8 cellular contexts compared by ENCODE assay signal in the genomic region with DNA sequence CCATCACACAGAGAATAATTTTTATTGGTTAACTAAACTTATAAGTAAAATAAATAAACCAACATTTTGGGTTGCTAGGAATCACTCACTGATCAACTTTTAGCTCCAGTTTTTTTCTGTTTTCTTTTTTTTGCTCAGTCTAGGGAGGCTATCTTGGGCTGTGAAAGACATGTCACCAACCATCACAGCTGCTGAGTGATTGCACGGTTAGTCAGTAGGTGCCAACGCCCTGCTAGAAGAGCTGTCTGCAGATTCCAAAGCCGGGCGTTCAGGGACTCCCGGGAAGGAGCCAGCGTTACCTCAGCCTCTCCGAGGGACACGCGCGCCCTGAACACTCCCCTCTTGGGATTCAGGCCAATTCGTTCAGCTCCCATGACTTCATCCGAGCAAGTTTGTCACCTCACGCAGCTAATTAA. TPM values are rescaled to one million over a fixed set of nuclear protein-coding genes. Genes with fewer than 3 reads are reported as not detected.
DNase-seq lines count a peak whose midpoint lies in the region; ATAC-seq and TF ChIP-seq lines count a peak whose summit lies in the region.

No MANE protein-coding gene starts in this region.

- H3K9ac ChIP-seq in SK-N-SH (peak overlapping the region; percentile 92), duodenal mucosa (ENCODE audit: low read depth in 1 of 2, low read length in 2 of 2) (peak overlapping the region; percentile 95 to 99), mesendoderm (ENCODE audit: low read length) (peak overlapping the region; percentile 98)

- H2BK5ac ChIP-seq in mesendoderm (ENCODE audit: low read length) = peak overlapping the region; percentile 62

- H3K4me1 ChIP-seq in DOHH2 (ENCODE audit: control insufficient read depth, low read length) = peaks cover 26% of the 10 kb centered on the region
- H3K4me1 ChIP-seq in SK-N-SH (ENCODE audit: control insufficient read depth in 1 of 2, insufficient read depth in 2 of 2, low read depth in 1 of 2, low read length in 1 of 2) = peaks cover 12 to 14% of the 10 kb centered on the region in 2 experiments; a peak in 3 of 4 replicates
- peaks cover 28 to 32% of the 10 kb centered on the region in 2 donors for H3K4me1 ChIP-seq in duodenal mucosa (ENCODE audit: control insufficient read depth in 1 of 2, insufficient read depth in 2 of 2, low read length in 2 of 2)
- H3K4me1 ChIP-seq in mesendoderm (ENCODE audit: control insufficient read depth, low read depth, low read length) = peaks cover 3% of the 10 kb centered on the region
- peaks cover 46% of the 10 kb centered on the region for H3K4me1 ChIP-seq in upper lobe of right lung

- ATAC-seq in GM19452 (IDR thresholded peaks at IDR 0.05; ENCODE audit: unreplicated experiment) (peak; percentile 24), HG03442 (IDR thresholded peaks at IDR 0.05; ENCODE audit: unreplicated experiment) (peak; percentile 17), upper lobe of right lung (peak; percentile 86)

- WGBS in SK-N-SH (ENCODE audit: low lambda C conversion rate) = under 1% methylated on average over 13 of the region's 13 CpGs
- no CpG with 5 or more reads among the region's 13 CpGs for WGBS in mesendoderm (ENCODE audit: extremely low coverage, insufficient coverage, low lambda C conversion rate)

- no peak overlapping the region for H3K18ac ChIP-seq in mesendoderm (ENCODE audit: low read length)

- no peaks in the 10 kb centered on the region for H3K27me3 ChIP-seq in DOHH2 (ENCODE audit: control insufficient read depth, low read length)
- no peaks in the 10 kb centered on the region for H3K27me3 ChIP-seq in SK-N-SH (ENCODE audit: insufficient read depth)
- no peaks in the 10 kb centered on the region for H3K27me3 ChIP-seq in duodenal mucosa (ENCODE audit: control insufficient read depth in 1 of 2, insufficient read depth in 2 of 2, low read length in 2 of 2)
- no peaks in the 10 kb centered on the region for H3K27me3 ChIP-seq in mesendoderm (ENCODE audit: insufficient read depth, low read length, poor library complexity)
- H3K27me3 ChIP-seq in upper lobe of right lung = no peaks in the 10 kb centered on the region

- intact Hi-C loops in upper lobe of right lung (cut with DNase I) = no loop called here

- H3K9me2 ChIP-seq in DOHH2 (replicated peaks; ENCODE audit: control insufficient read depth, low read length) = no peaks in the 10 kb centered on the region
- no peaks in the 10 kb centered on the region for H3K9me2 ChIP-seq in SK-N-SH

- TF ChIP-seq EP300 in SK-N-SH (IDR thresholded peaks at IDR 0.05; ENCODE audit: borderline replicate concordance in 1 of 2, low read depth in 1 of 2, low read length in 1 of 2) = no peak

- H2BK15ac ChIP-seq in mesendoderm (replicated peaks; ENCODE audit: low read depth) = no peak overlapping the region

- H3K79me2 ChIP-seq in DOHH2 (ENCODE audit: control insufficient read depth, low read length) = peaks cover 70% of the 10 kb centered on the region
- H3K79me2 ChIP-seq in SK-N-SH (ENCODE audit: insufficient read depth) = peaks cover 69% of the 10 kb centered on the region
- peaks cover 42% of the 10 kb centered on the region for H3K79me2 ChIP-seq in mesendoderm (ENCODE audit: control insufficient read depth, insufficient read depth, low read length)

- POLR2A ChIA-PET in SK-N-SH (lab: Yijun Ruan, JAX) = interaction anchor here (0.7 to 2.3 kb wide), 3 partner anchors 27 to 165 kb away, joined by 3 to 32 read pairs (median 3); a partner anchor contains a TSS

- H3K4me3 ChIP-seq in DOHH2 (ENCODE audit: low read length) = peak overlapping the region; percentile 100
- H3K4me3 ChIP-seq in SK-N-SH (ENCODE audit: low read depth in 2 of 2, low read length in 1 of 2) = peak overlapping the region; percentile 83 to 94
- peak overlapping the region; percentile 99 to 100 for H3K4me3 ChIP-seq in duodenal mucosa (ENCODE audit: low read depth in 1 of 2, low read length in 2 of 2)
- H3K4me3 ChIP-seq in mesendoderm (ENCODE audit: low read length) = peak overlapping the region; percentile 97
- peak overlapping the region; percentile 94 for H3K4me3 ChIP-seq in upper lobe of right lung

- peak overlapping the region; percentile 84 for H3K27ac ChIP-seq in DOHH2 (ENCODE audit: low read depth, low read length)
- H3K27ac ChIP-seq in SK-N-SH (ENCODE audit: low read depth in 2 of 2, low read length in 1 of 2) = peak overlapping the region; percentile 94 to 99
- H3K27ac ChIP-seq in duodenal mucosa (ENCODE audit: low read depth, low read length) = peak overlapping the region; percentile 94
- H3K27ac ChIP-seq in mesendoderm (ENCODE audit: low read depth, low read length) = peak overlapping the region; percentile 7
- peak overlapping the region; percentile 99 for H3K27ac ChIP-seq in upper lobe of right lung

- H3K36me3 ChIP-seq in DOHH2 (ENCODE audit: control insufficient read depth, low read length) = peaks cover 20% of the 10 kb centered on the region
- peaks cover 0 to 11% of the 10 kb centered on the region in 2 experiments for H3K36me3 ChIP-seq in SK-N-SH (replicated peaks in 1 of 2; ENCODE audit: control insufficient read depth in 1 of 2, insufficient read depth in 2 of 2, low read length in 1 of 2)
- no peaks in the 10 kb centered on the region for H3K36me3 ChIP-seq in duodenal mucosa (ENCODE audit: control insufficient read depth in 1 of 2, insufficient read depth in 2 of 2, low read length in 2 of 2)
- no peaks in the 10 kb centered on the region for H3K36me3 ChIP-seq in mesendoderm (ENCODE audit: control insufficient read depth, insufficient read depth, low read length)
- no peaks in the 10 kb centered on the region for H3K36me3 ChIP-seq in upper lobe of right lung

- H3K56ac ChIP-seq in mesendoderm (ENCODE audit: low read length) = peak overlapping the region; percentile 98

- H4K5ac ChIP-seq in mesendoderm (ENCODE audit: low read length) = no peak overlapping the region

- no peaks in the 10 kb centered on the region for H3F3A ChIP-seq in DOHH2 (ENCODE audit: control insufficient read depth, insufficient read depth)
- H3F3A ChIP-seq in SK-N-SH (replicated peaks; ENCODE audit: insufficient read depth) = peaks cover 7% of the 10 kb centered on the region

- H4K20me1 ChIP-seq in DOHH2 (ENCODE audit: control insufficient read depth, insufficient read depth, low read depth, low read length) = peaks cover 7% of the 10 kb centered on the region; the same call in 1 of the 2 replicates
- H4K20me1 ChIP-seq in SK-N-SH (ENCODE audit: insufficient read depth) = no peaks in the 10 kb centered on the region

- H3K4me2 ChIP-seq in DOHH2 (ENCODE audit: low read length) (peak overlapping the region; percentile 88), SK-N-SH (peak overlapping the region; percentile 85), mesendoderm (ENCODE audit: low read length) (peak overlapping the region; percentile 51)

- no peak for TF ChIP-seq RAD21 in SK-N-SH (IDR thresholded peaks at IDR 0.05; ENCODE audit: low read length)

- H2AK5ac ChIP-seq in mesendoderm (ENCODE audit: low read length) = no peak overlapping the region

- no peak overlapping the region for H3K4ac ChIP-seq in mesendoderm (ENCODE audit: low read depth, low read length)

- H3K9me3 ChIP-seq in DOHH2 (ENCODE audit: control insufficient read depth, insufficient read depth, low read length) (no peaks in the 10 kb centered on the region), SK-N-SH (peaks cover 6% of the 10 kb centered on the region; the same call in 1 of the 2 replicates), duodenal mucosa (ENCODE audit: control insufficient read depth in 1 of 2, low read length in 2 of 2) (peaks cover 0 to 4% of the 10 kb centered on the region in 2 donors), upper lobe of right lung (no peaks in the 10 kb centered on the region)

- no peak overlapping the region for H4K8ac ChIP-seq in mesendoderm (ENCODE audit: low read depth, low read length)

- TF ChIP-seq CTCF in DOHH2 (IDR thresholded peaks at IDR 0.05; ENCODE audit: low read depth, low read length, poor library complexity, severe bottlenecking) = no peak
- no peak for TF ChIP-seq CTCF in SK-N-SH (IDR thresholded peaks at IDR 0.05)
- no peak for TF ChIP-seq CTCF in upper lobe of right lung (IDR thresholded peaks at IDR 0.05)

- H2BK120ac ChIP-seq in mesendoderm (ENCODE audit: low read depth, low read length) = no peak overlapping the region

- CTCF ChIA-PET in SK-N-SH (lab: Yijun Ruan, JAX) = interaction anchor here (0.8 to 1.2 kb wide), 2 partner anchors 27 to 94 kb away, joined by 3 to 7 read pairs; no protein-coding TSS in a partner anchor

- peak; percentile 72 for DNase-seq in SK-N-SH
- peak; percentile 83 for DNase-seq in mesendoderm
- DNase-seq in upper lobe of right lung = peak; percentile 86
- no peak for DNase-seq in T-helper 9 cell

- no peak overlapping the region for H3K23ac ChIP-seq in mesendoderm (ENCODE audit: low read length)

- H2AFZ ChIP-seq in SK-N-SH (ENCODE audit: low read depth) = peak overlapping the region; percentile 88

- peaks cover 9% of the 10 kb centered on the region for H3K79me1 ChIP-seq in mesendoderm (ENCODE audit: low read length)

TF ChIP-seq in SK-N-SH, 30 proteins besides CTCF, POLR2A, EP300 and RAD21 (continues in another document):
- TF ChIP-seq MXI1 (IDR thresholded peaks at IDR 0.05; ENCODE audit: low read depth, low read length) = peak; percentile 92; the same call in 1 of the 2 replicates
- TF ChIP-seq SMC3 (IDR thresholded peaks at IDR 0.05; ENCODE audit: low read depth, low read length) = no peak
- TF ChIP-seq, protein P1, sequence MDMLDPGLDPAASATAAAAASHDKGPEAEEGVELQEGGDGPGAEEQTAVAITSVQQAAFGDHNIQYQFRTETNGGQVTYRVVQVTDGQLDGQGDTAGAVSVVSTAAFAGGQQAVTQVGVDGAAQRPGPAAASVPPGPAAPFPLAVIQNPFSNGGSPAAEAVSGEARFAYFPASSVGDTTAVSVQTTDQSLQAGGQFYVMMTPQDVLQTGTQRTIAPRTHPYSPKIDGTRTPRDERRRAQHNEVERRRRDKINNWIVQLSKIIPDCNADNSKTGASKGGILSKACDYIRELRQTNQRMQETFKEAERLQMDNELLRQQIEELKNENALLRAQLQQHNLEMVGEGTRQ (IDR thresholded peaks at IDR 0.05; ENCODE audit: borderline replicate concordance, low read depth, low read length) = no peak
- no peak for TF ChIP-seq JUND (IDR thresholded peaks at IDR 0.05)
- TF ChIP-seq RFX5 (IDR thresholded peaks at IDR 0.05; ENCODE audit: low read length) = no peak

RNA-seq across cellular contexts. Expression of a gene that starts 0.6 kb away (rescaled TPM):
- 19.1 and 23.9 TPM in 2 replicates for polyA plus RNA-seq in SK-N-SH (2012; rRNA removed)
- 19.9 and 21.8 TPM in 2 replicates for polyA plus RNA-seq in SK-N-SH (2012; cell fraction: cytosol; rRNA removed)
- 16.4 and 22.2 TPM in 2 replicates for polyA plus RNA-seq in SK-N-SH (2012; cell fraction: nucleus; rRNA removed)
- 29.6 TPM for polyA plus RNA-seq in mesendoderm (2013, experiment 1 of 2)
- polyA plus RNA-seq in mesendoderm (2013, experiment 2 of 2) = 29.5 TPM
- total RNA-seq in upper lobe of right lung = 35.4 TPM

RNA-seq across cellular contexts. Expression of a gene that starts 26.2 kb away (rescaled TPM):
- polyA plus RNA-seq in SK-N-SH (2012; rRNA removed) = 23.9 and 31.7 TPM in 2 replicates
- polyA plus RNA-seq in SK-N-SH (2012; cell fraction: cytosol; rRNA removed) = 31.7 and 47.3 TPM in 2 replicates
- polyA plus RNA-seq in SK-N-SH (2012; cell fraction: nucleus; rRNA removed) = 21.4 and 30.2 TPM in 2 replicates
- polyA plus RNA-seq in mesendoderm (2013, experiment 1 of 2) = 24.1 TPM
- 24.0 TPM for polyA plus RNA-seq in mesendoderm (2013, experiment 2 of 2)
- total RNA-seq in upper lobe of right lung = 34.3 TPM

Comparison
In these comparisons a context has a peak if more than half of its experiments do, and no peak if none do; other contexts are left out.
1. H3K27ac ChIP-seq: peak in every context shown above with its lines; median percentile 99 in upper lobe of right lung; 96 in SK-N-SH; 94 in duodenal mucosa; 84 in DOHH2; 7 in mesendoderm.
2. ATAC-seq: peak in every context shown above with its lines; median percentile 86 in upper lobe of right lung; 24 in GM19452; 17 in HG03442.